ENCODE assay signal across 22 cellular contexts in genomic region chr3:137987723-137988122, GRCh38. TPM values are rescaled to one million over a fixed set of nuclear protein-coding genes. Genes with fewer than 3 reads are reported as not detected.
A peak's percentile ranks its signal among the peaks of the same experiment; 100 is the strongest.
DNase-seq lines count a peak whose midpoint lies in the region; ATAC-seq and TF ChIP-seq lines count a peak whose summit lies in the region.
"Had no signal": no experiment of that assay in that cellular context is flagged by ENCODE, and none has a peak within 500 bp of the region (broad histone marks: within the 10 kb centered on the region; RNA-seq: fewer than 3 reads in every experiment).

No MANE protein-coding gene starts in this region.

- intact Hi-C loops in body of pancreas (cut with DNase I), result no loop called here

- no peaks in the 10 kb centered on the region for H3K36me3 ChIP-seq in body of pancreas (replicated peaks in 1 of 2; ENCODE audit: insufficient read depth in 1 of 2, low read depth in 2 of 2)
- H3K36me3 ChIP-seq: HAP-1, lower lobe of right lung, Peyer's patch had no signal

- no peaks in the 10 kb centered on the region for H3K4me1 Mint-ChIP-seq in activated T-helper 17 cell treated with anti-CD3 and anti-CD28 coated beads, Interleukin-2, amount 50 U/mL, for 72 hours
- H3K4me1 Mint-ChIP-seq: activated naive CD4-positive, alpha-beta T cell treated with anti-CD3 and anti-CD28 coated beads, Interleukin-2, amount 50 U/mL, for 24 hours; B cell; brain; stimulated activated memory B cell treated with anti-CD40 and anti-IgM and Interleukin-4, amounts not matched to agents 10 μg/mL and 1 μg/mL and 100 μg/mL, for 72 hours had no signal

- H3K9me3 ChIP-seq in body of pancreas, result no peaks in the 10 kb centered on the region
- H3K9me3 ChIP-seq: HAP-1, lower lobe of right lung, Peyer's patch had no signal

- H3K4me3 Mint-ChIP-seq in activated T-helper 17 cell treated with anti-CD3 and anti-CD28 coated beads, Interleukin-2, amount 50 U/mL, for 72 hours, result no peak overlapping the region
- H3K4me3 Mint-ChIP-seq: activated naive CD4-positive, alpha-beta T cell treated with anti-CD3 and anti-CD28 coated beads, Interleukin-2, amount 50 U/mL, for 24 hours; B cell; brain; stimulated activated memory B cell treated with anti-CD40 and anti-IgM and Interleukin-4, amounts not matched to agents 10 μg/mL and 1 μg/mL and 100 μg/mL, for 72 hours; type B pancreatic cell had no signal

- 0% methylated on average over 1 of the region's 1 CpG for WGBS in body of pancreas, 2 donors

- no peak for TF ChIP-seq CTCF in body of pancreas (IDR thresholded peaks at IDR 0.05)

- TF ChIP-seq POLR2A in body of pancreas (IDR thresholded peaks at IDR 0.05), result no peak

- H3K36me3 Mint-ChIP-seq in activated T-helper 17 cell treated with anti-CD3 and anti-CD28 coated beads, Interleukin-2, amount 50 U/mL, for 72 hours (ENCODE audit: low read depth), result no peaks in the 10 kb centered on the region
- H3K36me3 Mint-ChIP-seq: activated naive CD4-positive, alpha-beta T cell treated with anti-CD3 and anti-CD28 coated beads, Interleukin-2, amount 50 U/mL, for 24 hours; brain; stimulated activated memory B cell treated with anti-CD40 and anti-IgM and Interleukin-4, amounts not matched to agents 10 μg/mL and 1 μg/mL and 100 μg/mL, for 72 hours; type B pancreatic cell had no signal

- no peak overlapping the region for H3K4me3 ChIP-seq in body of pancreas
- H3K4me3 ChIP-seq: HAP-1, lower lobe of right lung, Peyer's patch, SK-N-MC had no signal

- DNase-seq in NCI-H1105 (lab: John Stamatoyannopoulos, UW) (no peak), GM19240 (ENCODE audit: insufficient read length, low spot score) (no peak), body of pancreas (no peak)
- DNase-seq: dermis blood vessel endothelial cell, Karpas-422, lower lobe of right lung, NCI-H1694, NCI-H82, Peyer's patch, T1000 had no signal

- no peaks in the 10 kb centered on the region for H3K27me3 ChIP-seq in body of pancreas
- H3K27me3 ChIP-seq: Peyer's patch had no signal

- H3K4me1 ChIP-seq in body of pancreas, result no peaks in the 10 kb centered on the region
- H3K4me1 ChIP-seq: HAP-1, lower lobe of right lung, parathyroid adenoma, Peyer's patch had no signal

- peak; percentile 25 for ATAC-seq in GM18520 (IDR thresholded peaks at IDR 0.05; ENCODE audit: unreplicated experiment)
- ATAC-seq in GM19467 (IDR thresholded peaks at IDR 0.05; ENCODE audit: unreplicated experiment), result peak; percentile 25
- ATAC-seq in HG03196 (IDR thresholded peaks at IDR 0.05; ENCODE audit: unreplicated experiment), result peak; percentile 27
- ATAC-seq in activated T-helper 17 cell treated with anti-CD3 and anti-CD28 coated beads, Interleukin-2, amount 50 U/mL, for 72 hours (replicated peaks), result peak; percentile 37
- ATAC-seq in body of pancreas, result no peak

- no peak overlapping the region for H3K27ac Mint-ChIP-seq in activated T-helper 17 cell treated with anti-CD3 and anti-CD28 coated beads, Interleukin-2, amount 50 U/mL, for 72 hours
- H3K27ac Mint-ChIP-seq: activated naive CD4-positive, alpha-beta T cell treated with anti-CD3 and anti-CD28 coated beads, Interleukin-2, amount 50 U/mL, for 24 hours; B cell; brain; stimulated activated memory B cell treated with anti-CD40 and anti-IgM and Interleukin-4, amounts not matched to agents 10 μg/mL and 1 μg/mL and 100 μg/mL, for 72 hours; type B pancreatic cell had no signal

- H3K27me3 Mint-ChIP-seq in activated T-helper 17 cell treated with anti-CD3 and anti-CD28 coated beads, Interleukin-2, amount 50 U/mL, for 72 hours, result no peaks in the 10 kb centered on the region
- H3K27me3 Mint-ChIP-seq: activated naive CD4-positive, alpha-beta T cell treated with anti-CD3 and anti-CD28 coated beads, Interleukin-2, amount 50 U/mL, for 24 hours; stimulated activated memory B cell treated with anti-CD40 and anti-IgM and Interleukin-4, amounts not matched to agents 10 μg/mL and 1 μg/mL and 100 μg/mL, for 72 hours had no signal

- no peak overlapping the region for H3K27ac ChIP-seq in body of pancreas
- H3K27ac ChIP-seq: lower lobe of right lung, parathyroid adenoma, Peyer's patch, SK-N-MC had no signal

- no peaks in the 10 kb centered on the region for H3K9me3 Mint-ChIP-seq in activated T-helper 17 cell treated with anti-CD3 and anti-CD28 coated beads, Interleukin-2, amount 50 U/mL, for 72 hours
- H3K9me3 Mint-ChIP-seq: activated naive CD4-positive, alpha-beta T cell treated with anti-CD3 and anti-CD28 coated beads, Interleukin-2, amount 50 U/mL, for 24 hours; type B pancreatic cell had no signal

RNA-seq across cellular contexts. Expression of gene CLDN18, which starts 22.2 kb away (rescaled TPM):
- total RNA-seq in activated T-helper 17 cell treated with anti-CD3 and anti-CD28 coated beads, Interleukin-2, amount 50 U/mL, for 72 hours, result not detected
- 10 to 100 TPM in 1 of 2 donors, 1 to 10 TPM in 1; 2.0 to 10.1 TPM for total RNA-seq in body of pancreas
- total RNA-seq: B cell, dermis blood vessel endothelial cell, Peyer's patch had no signal
